Comparison of ENCODE assay signal across 1 cellular context in genomic region chr1:6080469-6080868, GRCh38.
TF ChIP-seq lines count a peak whose summit lies in the region.

No MANE protein-coding gene starts in this region.

TF ChIP-seq in HCT116, 20 proteins besides CTCF, POLR2A, EP300 and RAD21 (continued from another document):
- TF ChIP-seq, protein P1, sequence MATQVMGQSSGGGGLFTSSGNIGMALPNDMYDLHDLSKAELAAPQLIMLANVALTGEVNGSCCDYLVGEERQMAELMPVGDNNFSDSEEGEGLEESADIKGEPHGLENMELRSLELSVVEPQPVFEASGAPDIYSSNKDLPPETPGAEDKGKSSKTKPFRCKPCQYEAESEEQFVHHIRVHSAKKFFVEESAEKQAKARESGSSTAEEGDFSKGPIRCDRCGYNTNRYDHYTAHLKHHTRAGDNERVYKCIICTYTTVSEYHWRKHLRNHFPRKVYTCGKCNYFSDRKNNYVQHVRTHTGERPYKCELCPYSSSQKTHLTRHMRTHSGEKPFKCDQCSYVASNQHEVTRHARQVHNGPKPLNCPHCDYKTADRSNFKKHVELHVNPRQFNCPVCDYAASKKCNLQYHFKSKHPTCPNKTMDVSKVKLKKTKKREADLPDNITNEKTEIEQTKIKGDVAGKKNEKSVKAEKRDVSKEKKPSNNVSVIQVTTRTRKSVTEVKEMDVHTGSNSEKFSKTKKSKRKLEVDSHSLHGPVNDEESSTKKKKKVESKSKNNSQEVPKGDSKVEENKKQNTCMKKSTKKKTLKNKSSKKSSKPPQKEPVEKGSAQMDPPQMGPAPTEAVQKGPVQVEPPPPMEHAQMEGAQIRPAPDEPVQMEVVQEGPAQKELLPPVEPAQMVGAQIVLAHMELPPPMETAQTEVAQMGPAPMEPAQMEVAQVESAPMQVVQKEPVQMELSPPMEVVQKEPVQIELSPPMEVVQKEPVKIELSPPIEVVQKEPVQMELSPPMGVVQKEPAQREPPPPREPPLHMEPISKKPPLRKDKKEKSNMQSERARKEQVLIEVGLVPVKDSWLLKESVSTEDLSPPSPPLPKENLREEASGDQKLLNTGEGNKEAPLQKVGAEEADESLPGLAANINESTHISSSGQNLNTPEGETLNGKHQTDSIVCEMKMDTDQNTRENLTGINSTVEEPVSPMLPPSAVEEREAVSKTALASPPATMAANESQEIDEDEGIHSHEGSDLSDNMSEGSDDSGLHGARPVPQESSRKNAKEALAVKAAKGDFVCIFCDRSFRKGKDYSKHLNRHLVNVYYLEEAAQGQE (IDR thresholded peaks at IDR 0.05; ENCODE audit: low read depth), result no peak
- no peak for TF ChIP-seq SP1 (IDR thresholded peaks at IDR 0.05; ENCODE audit: low read depth)
- no peak for TF ChIP-seq SRF (IDR thresholded peaks at IDR 0.05; ENCODE audit: low read depth)
- TF ChIP-seq JUND (IDR thresholded peaks at IDR 0.05), result no peak
